Comparison of ENCODE assay signal across 9 cellular contexts in the genomic region with DNA sequence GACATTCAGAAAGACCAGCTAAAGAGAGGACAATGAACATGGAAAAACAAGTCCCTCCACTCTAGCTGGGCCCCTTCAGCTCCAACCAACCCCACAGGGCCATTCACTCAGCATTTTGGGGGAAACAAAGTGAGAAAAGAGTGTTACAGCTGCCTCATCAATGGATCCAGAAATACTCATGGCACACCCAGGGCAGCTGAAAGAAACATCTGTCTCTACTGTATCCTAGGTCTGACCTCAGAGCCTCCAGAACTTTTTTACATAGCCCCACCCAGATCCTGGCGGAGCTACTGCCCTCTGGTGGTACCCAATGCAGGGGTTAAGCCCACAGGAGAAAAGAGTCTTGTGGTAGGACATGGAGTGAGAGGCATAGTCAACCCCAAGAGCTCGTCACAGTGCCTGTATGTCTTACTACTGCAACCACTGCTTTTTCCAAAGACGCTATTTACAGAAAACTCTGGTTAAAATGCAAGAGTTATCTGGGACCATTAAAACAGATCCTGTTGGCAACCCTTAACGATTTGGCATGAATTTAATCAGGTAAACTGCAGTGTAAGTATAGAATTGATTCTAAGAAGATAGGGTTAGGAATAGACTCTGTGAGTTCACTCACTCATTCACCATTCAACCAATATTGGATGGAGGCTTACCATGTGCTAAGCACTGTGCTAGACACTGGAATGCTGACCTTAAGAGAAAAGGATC. TPM values are rescaled to one million over a fixed set of nuclear protein-coding genes. Genes with fewer than 3 reads are reported as not detected.
A peak's percentile ranks its signal among the peaks of the same experiment; 100 is the strongest.
DNase-seq lines count a peak whose midpoint lies in the region; ATAC-seq, FAIRE-seq and TF ChIP-seq lines count a peak whose summit lies in the region.
"Had no signal": no experiment of that assay in that cellular context is flagged by ENCODE, and none has a peak within 500 bp of the region (broad histone marks: within the 10 kb centered on the region; RNA-seq: fewer than 3 reads in every experiment).

No MANE protein-coding gene starts in this region.

- H3K4me1 ChIP-seq in SK-N-SH (ENCODE audit: control insufficient read depth in 1 of 2, insufficient read depth in 2 of 2, low read depth in 1 of 2, low read length in 1 of 2) = peaks cover 16 to 17% of the 10 kb centered on the region in 2 experiments; a peak in 3 of 4 replicates
- H3K4me1 ChIP-seq in parathyroid adenoma = no peaks in the 10 kb centered on the region

- H3K9me2 ChIP-seq in SK-N-SH = no peaks in the 10 kb centered on the region

- no peak overlapping the region for H3K4me2 ChIP-seq in SK-N-SH
- no peak overlapping the region for H3K4me2 ChIP-seq in parathyroid adenoma (ENCODE audit: low read length)

- FAIRE-seq in D721Med (lab: Jason Lieb, UNC) = no peak

- no peak for ATAC-seq in HG02870 (IDR thresholded peaks at IDR 0.05; ENCODE audit: unreplicated experiment)
- ATAC-seq in GM21723 (IDR thresholded peaks at IDR 0.05; ENCODE audit: unreplicated experiment) = no peak

- POLR2A ChIA-PET in SK-N-SH (lab: Yijun Ruan, JAX) = no interaction called here

- peak; percentile 25 for TF ChIP-seq RAD21 in SK-N-SH (IDR thresholded peaks at IDR 0.05; ENCODE audit: low read length)

- no peak overlapping the region; a peak in 1 of 4 replicates for H3K4me3 ChIP-seq in SK-N-SH (ENCODE audit: low read depth in 2 of 2, low read length in 1 of 2)
- no peak overlapping the region for H3K4me3 ChIP-seq in choroid plexus epithelial cell (ENCODE audit: low read depth, low read length)
- no peak overlapping the region for H3K4me3 ChIP-seq in parathyroid adenoma (ENCODE audit: low read depth, low read length)

- H4K20me1 ChIP-seq in SK-N-SH (ENCODE audit: insufficient read depth) = no peaks in the 10 kb centered on the region

- TF ChIP-seq CTCF in D721Med (IDR thresholded peaks at IDR 0.05; ENCODE audit: insufficient read depth, missing control alignments) (peak; percentile 46), SK-N-SH (IDR thresholded peaks at IDR 0.05) (peak; percentile 58), choroid plexus epithelial cell (conservative IDR thresholded peaks at IDR 0.05; ENCODE audit: low read depth, low read length) (peak; percentile 58), parathyroid adenoma (IDR thresholded peaks at IDR 0.05) (peak; percentile 30)

- DNase-seq in D721Med (ENCODE audit: insufficient read length, low spot score) (no peak), HPDE6-E6E7 (ENCODE audit: extremely low spot score) (peak; percentile 77), SK-N-SH (peak; percentile 34), choroid plexus epithelial cell (ENCODE audit: low read depth) (no peak), retina (no peak)
- DNase-seq: natural killer cell had no signal

- CTCF ChIA-PET in SK-N-SH (lab: Yijun Ruan, JAX) = interaction anchor here (1.0 to 2.0 kb wide), 2 partner anchors 22 to 25 kb away, joined by 3 to 8 read pairs; no protein-coding TSS in a partner anchor

- H3K9ac ChIP-seq in SK-N-SH (no peak overlapping the region), parathyroid adenoma (no peak overlapping the region)

- H2AFZ ChIP-seq in SK-N-SH (ENCODE audit: low read depth) (no peak overlapping the region), parathyroid adenoma (no peak overlapping the region)

- H3K36me3 ChIP-seq in SK-N-SH (replicated peaks in 1 of 2; ENCODE audit: control insufficient read depth in 1 of 2, insufficient read depth in 2 of 2, low read length in 1 of 2) = peaks cover 0 to 7% of the 10 kb centered on the region in 2 experiments
- H3K36me3 ChIP-seq in parathyroid adenoma (ENCODE audit: control insufficient read depth, insufficient read depth, low read length) = no peaks in the 10 kb centered on the region

- H3K27ac ChIP-seq in SK-N-SH (ENCODE audit: low read depth in 2 of 2, low read length in 1 of 2) (no peak overlapping the region), parathyroid adenoma (no peak overlapping the region)

- H3K9me3 ChIP-seq in SK-N-SH (no peaks in the 10 kb centered on the region), parathyroid adenoma (ENCODE audit: control insufficient read depth, low read length) (no peaks in the 10 kb centered on the region)

- 89% methylated on average over 3 of the region's 4 CpGs for WGBS in SK-N-SH (ENCODE audit: low lambda C conversion rate)

- H3K27me3 ChIP-seq in SK-N-SH (ENCODE audit: insufficient read depth) (no peaks in the 10 kb centered on the region), parathyroid adenoma (ENCODE audit: control insufficient read depth, insufficient read depth, low read length) (no peaks in the 10 kb centered on the region)

- no peak for TF ChIP-seq EP300 in SK-N-SH (IDR thresholded peaks at IDR 0.05; ENCODE audit: borderline replicate concordance in 1 of 2, low read depth in 1 of 2, low read length in 1 of 2)

- peaks cover 3% of the 10 kb centered on the region for H3F3A ChIP-seq in SK-N-SH (replicated peaks; ENCODE audit: insufficient read depth)

- no peaks in the 10 kb centered on the region for H3K79me2 ChIP-seq in SK-N-SH (ENCODE audit: insufficient read depth)
- H3K79me2 ChIP-seq in parathyroid adenoma = no peaks in the 10 kb centered on the region

TF ChIP-seq in SK-N-SH, 30 proteins besides CTCF, POLR2A, EP300 and RAD21:
- TF ChIP-seq ELF1 (IDR thresholded peaks at IDR 0.05) (no peak), SMC3 (IDR thresholded peaks at IDR 0.05; ENCODE audit: low read depth, low read length) (peak; percentile 19; the same call in 1 of the 2 replicates)

RNA-seq across cellular contexts. Expression of gene FAM83C, which starts 37.4 kb away (rescaled TPM):
- polyA plus RNA-seq in SK-N-SH (2012; rRNA removed) = not detected in 2 replicates
- not detected in 2 replicates for polyA plus RNA-seq in SK-N-SH (2012; cell fraction: cytosol; rRNA removed)
- polyA plus RNA-seq in SK-N-SH (2012; cell fraction: nucleus; rRNA removed) = 0.02 and 0.04 TPM in 2 replicates

RNA-seq across cellular contexts. Expression of gene EIF6, which starts 45.0 kb away (rescaled TPM):
- polyA plus RNA-seq in SK-N-SH (2012; rRNA removed) = 343 and 356 TPM in 2 replicates
- 174 and 232 TPM in 2 replicates for polyA plus RNA-seq in SK-N-SH (2012; cell fraction: cytosol; rRNA removed)
- polyA plus RNA-seq in SK-N-SH (2012; cell fraction: nucleus; rRNA removed) = 485 and 538 TPM in 2 replicates

RNA-seq across cellular contexts. Expression of gene MMP24OS, which starts 51.7 kb away (rescaled TPM):
- polyA plus RNA-seq in SK-N-SH (2012; rRNA removed) = 52.4 and 53.1 TPM in 2 replicates
- 45.2 and 58.3 TPM in 2 replicates for polyA plus RNA-seq in SK-N-SH (2012; cell fraction: cytosol; rRNA removed)
- 64.2 and 76.0 TPM in 2 replicates for polyA plus RNA-seq in SK-N-SH (2012; cell fraction: nucleus; rRNA removed)

Comparison
In these comparisons a context has a peak if more than half of its experiments do, and no peak if none do; other contexts are left out.
1. DNase-seq: peak in HPDE6-E6E7 (single experiment) and SK-N-SH (single experiment); none in D721Med (single experiment), choroid plexus epithelial cell (single experiment) and retina (single experiment).
2. Peak in every context shown above with its lines, with median percentiles within 50 percentile points of each other: CTCF ChIP-seq.